1 cellular context compared by ENCODE assay signal in the genomic region with DNA sequence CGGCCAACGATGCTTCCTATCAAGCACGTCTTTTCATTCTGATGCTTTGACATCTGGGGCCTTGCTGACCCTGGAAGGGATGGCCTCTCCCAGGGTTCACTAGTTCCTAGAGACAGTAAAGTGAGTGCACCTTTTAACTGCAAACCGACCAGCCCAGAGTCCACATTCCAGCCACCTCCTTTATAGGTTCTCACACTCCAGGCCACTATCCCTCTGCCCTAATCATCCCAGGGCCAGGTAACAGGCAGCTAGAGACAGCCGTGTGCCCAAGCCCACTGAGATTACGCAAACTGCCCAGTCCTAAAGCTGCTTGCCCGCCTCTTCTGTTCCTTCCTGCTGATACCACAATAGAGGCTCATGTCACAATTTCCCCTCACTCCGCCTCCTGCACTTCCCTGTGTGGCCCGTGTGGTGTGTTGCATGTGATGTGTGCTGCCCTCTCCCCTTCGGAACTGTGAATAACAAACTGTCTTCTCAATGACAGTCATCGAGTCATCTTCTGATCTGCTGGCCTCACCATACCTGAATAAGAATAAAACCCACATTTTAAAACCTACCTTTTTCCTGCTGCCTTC.
TF ChIP-seq lines count a peak whose summit lies in the region.

No MANE protein-coding gene starts in this region.

TF ChIP-seq in SK-N-SH, 30 proteins besides CTCF, POLR2A, EP300 and RAD21 (continued from another document):
- TF ChIP-seq, protein P1, sequence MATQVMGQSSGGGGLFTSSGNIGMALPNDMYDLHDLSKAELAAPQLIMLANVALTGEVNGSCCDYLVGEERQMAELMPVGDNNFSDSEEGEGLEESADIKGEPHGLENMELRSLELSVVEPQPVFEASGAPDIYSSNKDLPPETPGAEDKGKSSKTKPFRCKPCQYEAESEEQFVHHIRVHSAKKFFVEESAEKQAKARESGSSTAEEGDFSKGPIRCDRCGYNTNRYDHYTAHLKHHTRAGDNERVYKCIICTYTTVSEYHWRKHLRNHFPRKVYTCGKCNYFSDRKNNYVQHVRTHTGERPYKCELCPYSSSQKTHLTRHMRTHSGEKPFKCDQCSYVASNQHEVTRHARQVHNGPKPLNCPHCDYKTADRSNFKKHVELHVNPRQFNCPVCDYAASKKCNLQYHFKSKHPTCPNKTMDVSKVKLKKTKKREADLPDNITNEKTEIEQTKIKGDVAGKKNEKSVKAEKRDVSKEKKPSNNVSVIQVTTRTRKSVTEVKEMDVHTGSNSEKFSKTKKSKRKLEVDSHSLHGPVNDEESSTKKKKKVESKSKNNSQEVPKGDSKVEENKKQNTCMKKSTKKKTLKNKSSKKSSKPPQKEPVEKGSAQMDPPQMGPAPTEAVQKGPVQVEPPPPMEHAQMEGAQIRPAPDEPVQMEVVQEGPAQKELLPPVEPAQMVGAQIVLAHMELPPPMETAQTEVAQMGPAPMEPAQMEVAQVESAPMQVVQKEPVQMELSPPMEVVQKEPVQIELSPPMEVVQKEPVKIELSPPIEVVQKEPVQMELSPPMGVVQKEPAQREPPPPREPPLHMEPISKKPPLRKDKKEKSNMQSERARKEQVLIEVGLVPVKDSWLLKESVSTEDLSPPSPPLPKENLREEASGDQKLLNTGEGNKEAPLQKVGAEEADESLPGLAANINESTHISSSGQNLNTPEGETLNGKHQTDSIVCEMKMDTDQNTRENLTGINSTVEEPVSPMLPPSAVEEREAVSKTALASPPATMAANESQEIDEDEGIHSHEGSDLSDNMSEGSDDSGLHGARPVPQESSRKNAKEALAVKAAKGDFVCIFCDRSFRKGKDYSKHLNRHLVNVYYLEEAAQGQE (IDR thresholded peaks at IDR 0.05; ENCODE audit: low read depth, low read length) = no peak
- TF ChIP-seq, protein P2, sequence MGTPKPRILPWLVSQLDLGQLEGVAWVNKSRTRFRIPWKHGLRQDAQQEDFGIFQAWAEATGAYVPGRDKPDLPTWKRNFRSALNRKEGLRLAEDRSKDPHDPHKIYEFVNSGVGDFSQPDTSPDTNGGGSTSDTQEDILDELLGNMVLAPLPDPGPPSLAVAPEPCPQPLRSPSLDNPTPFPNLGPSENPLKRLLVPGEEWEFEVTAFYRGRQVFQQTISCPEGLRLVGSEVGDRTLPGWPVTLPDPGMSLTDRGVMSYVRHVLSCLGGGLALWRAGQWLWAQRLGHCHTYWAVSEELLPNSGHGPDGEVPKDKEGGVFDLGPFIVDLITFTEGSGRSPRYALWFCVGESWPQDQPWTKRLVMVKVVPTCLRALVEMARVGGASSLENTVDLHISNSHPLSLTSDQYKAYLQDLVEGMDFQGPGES (IDR thresholded peaks at IDR 0.05; ENCODE audit: low read depth, low read length) = no peak
- TF ChIP-seq RXRA (IDR thresholded peaks at IDR 0.05; ENCODE audit: borderline replicate concordance, low read depth) = no peak
- TF ChIP-seq EZH2phosphoT487 (IDR thresholded peaks at IDR 0.05; ENCODE audit: borderline replicate concordance, low read depth) = no peak
- no peak for TF ChIP-seq SMC3 (IDR thresholded peaks at IDR 0.05; ENCODE audit: low read depth, low read length)
